Comparison of ENCODE assay signal across 8 cellular contexts in the genomic region with DNA sequence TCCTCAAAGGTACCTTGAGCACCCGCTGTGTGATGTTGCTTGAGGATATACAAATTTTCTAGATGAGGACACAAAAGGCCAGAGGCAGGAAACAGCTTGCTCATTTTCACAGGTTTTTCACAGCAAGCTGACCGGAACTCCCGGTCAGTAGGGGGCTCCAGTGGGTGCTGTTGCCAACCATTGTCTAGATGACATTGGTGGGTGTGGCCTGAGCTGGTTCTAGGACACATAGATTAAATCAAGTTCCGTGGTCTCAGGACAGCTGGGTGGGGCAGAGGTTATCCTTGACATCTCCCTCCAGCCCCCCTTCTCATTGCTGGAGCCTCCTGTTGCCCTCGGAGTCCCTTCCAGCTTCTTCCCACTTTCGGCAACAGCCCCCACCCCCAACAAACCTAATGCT.
A peak's percentile ranks its signal among the peaks of the same experiment; 100 is the strongest.
DNase-seq lines count a peak whose midpoint lies in the region; ATAC-seq and TF ChIP-seq lines count a peak whose summit lies in the region.

No MANE protein-coding gene starts in this region.

- H3K4me1 ChIP-seq in right lobe of liver, result no peaks in the 10 kb centered on the region

- in situ Hi-C loops in brain microvascular endothelial cell (cut with HindIII; ENCODE audit: low pct_ligation_motif_present, low sequenced_read_pairs), result no loop called here

- no peak overlapping the region for H3K4me3 ChIP-seq in brain microvascular endothelial cell (ENCODE audit: low read depth, low read length)
- no peak overlapping the region for H3K4me3 ChIP-seq in right lobe of liver

- H3K27ac ChIP-seq in brain microvascular endothelial cell (peak overlapping the region; percentile 58), right lobe of liver (peak overlapping the region in 1 of 3 donors; percentile 57)

- DNase-seq in AG20443 (ENCODE audit: low spot score), result peak; percentile 43
- peak; percentile 45 for DNase-seq in HuH-7 (ENCODE audit: low spot score)
- peak; percentile 30 for DNase-seq in brain microvascular endothelial cell
- peak in 1 of 3 donors; percentile 41 for DNase-seq in right lobe of liver
- DNase-seq in retina, result no peak
- no peak for DNase-seq in NCI-H1694 (lab: John Stamatoyannopoulos, UW)
- no peak for DNase-seq in NCI-H2081 treated with DMSO at 0.1 percent for 48 hours (lab: John Stamatoyannopoulos, UW)

- H3K27me3 ChIP-seq in brain microvascular endothelial cell (replicated peaks) (no peaks in the 10 kb centered on the region), right lobe of liver (no peaks in the 10 kb centered on the region)

- H3K9me3 ChIP-seq in right lobe of liver, result no peaks in the 10 kb centered on the region

- WGBS in right lobe of liver (ENCODE audit: insufficient coverage, low coverage, low lambda C conversion rate, missing lambda C conversion rate), result 54% methylated on average over 6 of the region's 6 CpGs

- no peak for TF ChIP-seq POLR2A in right lobe of liver (IDR thresholded peaks at IDR 0.05)

- no peaks in the 10 kb centered on the region for H3K36me3 ChIP-seq in brain microvascular endothelial cell (replicated peaks)
- no peaks in the 10 kb centered on the region for H3K36me3 ChIP-seq in right lobe of liver

- ATAC-seq in right lobe of liver, result peak; percentile 24 to 56 (median 30)
- ATAC-seq in GM19463 (IDR thresholded peaks at IDR 0.05; ENCODE audit: unreplicated experiment), result no peak

- intact Hi-C loops in right lobe of liver (cut with DNase I), result no loop called here

- TF ChIP-seq CTCF in brain microvascular endothelial cell (IDR thresholded peaks at IDR 0.05; ENCODE audit: low read depth, low read length, missing control alignments) (peak; percentile 68), right lobe of liver (IDR thresholded peaks at IDR 0.05) (no peak)

Comparison
In these comparisons a context has a peak if more than half of its experiments do, and no peak if none do; other contexts are left out.
1. DNase-seq: peak in AG20443 (single experiment), HuH-7 (single experiment) and brain microvascular endothelial cell (single experiment); none in retina (single experiment), NCI-H1694 (single experiment) and NCI-H2081 treated with DMSO at 0.1 percent for 48 hours (single experiment).